1 cellular context compared by ENCODE assay signal in genomic region chr12:113467154-113467513, GRCh38.
TF ChIP-seq lines count a peak whose summit lies in the region.

No MANE protein-coding gene starts in this region.

TF ChIP-seq in K562, 482 proteins besides CTCF, POLR2A, EP300 and RAD21 (continued from another document):
- TF ChIP-seq, protein P1, sequence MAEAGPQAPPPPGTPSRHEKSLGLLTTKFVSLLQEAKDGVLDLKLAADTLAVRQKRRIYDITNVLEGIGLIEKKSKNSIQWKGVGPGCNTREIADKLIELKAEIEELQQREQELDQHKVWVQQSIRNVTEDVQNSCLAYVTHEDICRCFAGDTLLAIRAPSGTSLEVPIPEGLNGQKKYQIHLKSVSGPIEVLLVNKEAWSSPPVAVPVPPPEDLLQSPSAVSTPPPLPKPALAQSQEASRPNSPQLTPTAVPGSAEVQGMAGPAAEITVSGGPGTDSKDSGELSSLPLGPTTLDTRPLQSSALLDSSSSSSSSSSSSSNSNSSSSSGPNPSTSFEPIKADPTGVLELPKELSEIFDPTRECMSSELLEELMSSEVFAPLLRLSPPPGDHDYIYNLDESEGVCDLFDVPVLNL (CRISPR knock-in tag; IDR thresholded peaks at IDR 0.05; ENCODE audit: low read depth): no peak
- TF ChIP-seq, protein P2, sequence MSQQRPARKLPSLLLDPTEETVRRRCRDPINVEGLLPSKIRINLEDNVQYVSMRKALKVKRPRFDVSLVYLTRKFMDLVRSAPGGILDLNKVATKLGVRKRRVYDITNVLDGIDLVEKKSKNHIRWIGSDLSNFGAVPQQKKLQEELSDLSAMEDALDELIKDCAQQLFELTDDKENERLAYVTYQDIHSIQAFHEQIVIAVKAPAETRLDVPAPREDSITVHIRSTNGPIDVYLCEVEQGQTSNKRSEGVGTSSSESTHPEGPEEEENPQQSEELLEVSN (IDR thresholded peaks at IDR 0.05; ENCODE audit: borderline replicate concordance in 1 of 2, extremely low read depth in 1 of 2, insufficient read depth in 1 of 2, insufficient read length in 1 of 2, low read depth in 1 of 2, low read length in 1 of 2, poor library complexity in 1 of 2, severe bottlenecking in 1 of 2): peak in 1 of 2 experiments; percentile 13
- TF ChIP-seq ZNF75A (CRISPR knock-in tag; IDR thresholded peaks at IDR 0.05): no peak
- 0 out of 2 replicates have a peak, but pooled peaks have one; percentile 25 for TF ChIP-seq E2F3 (CRISPR knock-in tag; IDR thresholded peaks at IDR 0.05)
- TF ChIP-seq KAT7 (CRISPR knock-in tag; IDR thresholded peaks at IDR 0.05; ENCODE audit: borderline replicate concordance): no peak
- no peak for TF ChIP-seq MCM5 (IDR thresholded peaks at IDR 0.05; ENCODE audit: low read depth)
- TF ChIP-seq XRCC4 (IDR thresholded peaks at IDR 0.05; ENCODE audit: extremely low read depth, insufficient read depth, insufficient read length): no peak
- TF ChIP-seq CHD4 (IDR thresholded peaks at IDR 0.05; ENCODE audit: insufficient read depth, insufficient replicate concordance, low read depth, low read length, poor library complexity, severe bottlenecking): no peak
- no peak for TF ChIP-seq CEBPB (tag; IDR thresholded peaks at IDR 0.05)
- TF ChIP-seq KDM5B (IDR thresholded peaks at IDR 0.05; ENCODE audit: insufficient replicate concordance, low read depth, low read length): peak; percentile 26
- TF ChIP-seq MED1 (CRISPR knock-in tag; IDR thresholded peaks at IDR 0.05; ENCODE audit: borderline replicate concordance): no peak
- TF ChIP-seq MYNN (IDR thresholded peaks at IDR 0.05): no peak
- TF ChIP-seq MYNN (CRISPR knock-in tag; IDR thresholded peaks at IDR 0.05): no peak
- TF ChIP-seq CXXC5 (CRISPR knock-in tag; IDR thresholded peaks at IDR 0.05): peak; percentile 45; the same call in 1 of the 2 replicates
- TF ChIP-seq TRIM24 (IDR thresholded peaks at IDR 0.05): no peak
- no peak for TF ChIP-seq TAF1 (IDR thresholded peaks at IDR 0.05; ENCODE audit: control insufficient read depth, extremely low read depth, insufficient read depth, low read length, severe bottlenecking)
- TF ChIP-seq ELF1 (tag; IDR thresholded peaks at IDR 0.05): peak; percentile 38
- no peak for TF ChIP-seq ZNF586 (CRISPR knock-in tag; conservative IDR thresholded peaks at IDR 0.05)
- TF ChIP-seq ZFP1 (CRISPR knock-in tag; IDR thresholded peaks at IDR 0.05): no peak
- TF ChIP-seq HDAC1 (IDR thresholded peaks at IDR 0.05): 0 out of 4 replicates have a peak, but pooled peaks of 1 of the 2 experiments have one; percentile 5
- TF ChIP-seq ZNF3 (CRISPR knock-in tag; IDR thresholded peaks at IDR 0.05): no peak
- no peak for TF ChIP-seq EZH2 (IDR thresholded peaks at IDR 0.05; ENCODE audit: borderline replicate concordance, low read depth, low read length)
- no peak for TF ChIP-seq KAT8 (IDR thresholded peaks at IDR 0.05; ENCODE audit: low read depth)
- TF ChIP-seq SAP30 (IDR thresholded peaks at IDR 0.05; ENCODE audit: borderline replicate concordance, insufficient read depth, low read depth, low read length, poor library complexity, severe bottlenecking): peak; percentile 68
- no peak for TF ChIP-seq DNMT1 (IDR thresholded peaks at IDR 0.05)
- no peak for TF ChIP-seq ZFX (CRISPR knock-in tag; IDR thresholded peaks at IDR 0.05)
- no peak for TF ChIP-seq CBFB (CRISPR knock-in tag; IDR thresholded peaks at IDR 0.05)
TF ChIP-seq in K562: peak in this region for 15.
